9 cellular contexts compared by ENCODE assay signal in genomic region chr6:52993461-52993860, GRCh38. TPM values are rescaled to one million over a fixed set of nuclear protein-coding genes. Genes with fewer than 3 reads are reported as not detected.
DNase-seq lines count a peak whose midpoint lies in the region; ATAC-seq, FAIRE-seq and TF ChIP-seq lines count a peak whose summit lies in the region.
"Had no signal": no experiment of that assay in that cellular context is flagged by ENCODE, and none has a peak within 500 bp of the region (broad histone marks: within the 10 kb centered on the region; RNA-seq: fewer than 3 reads in every experiment).

No MANE protein-coding gene starts in this region.

- 0 out of 2 replicates have a peak, but pooled peaks cover 12% of the 10 kb centered on the region for H3K79me2 ChIP-seq in GM23248 (ENCODE audit: insufficient read depth)

- H3K36me3 ChIP-seq in GM23248 (ENCODE audit: low read depth) (no peaks in the 10 kb centered on the region), psoas muscle (ENCODE audit: insufficient read depth in 1 of 2, low read depth in 1 of 2) (peaks cover 0 to 9% of the 10 kb centered on the region in 2 donors)
- H3K36me3 ChIP-seq: neutrophil had no signal

- no peaks in the 10 kb centered on the region for H3K9me2 ChIP-seq in GM23248 (ENCODE audit: insufficient read depth)

- no peak for ATAC-seq in psoas muscle

- H4K20me1 ChIP-seq in GM23248 (ENCODE audit: insufficient read depth) = no peaks in the 10 kb centered on the region

- H3K27me3 ChIP-seq in GM23248 (replicated peaks; ENCODE audit: insufficient read depth) = no peaks in the 10 kb centered on the region
- no peaks in the 10 kb centered on the region for H3K27me3 ChIP-seq in psoas muscle (ENCODE audit: insufficient read depth in 3 of 3, low read length in 2 of 3)

- FAIRE-seq in GM12892 (lab: Jason Lieb, UNC) = no peak

- peak overlapping the region; percentile 96 for H2AFZ ChIP-seq in GM23248

- H3K9ac ChIP-seq in GM23248 = peak overlapping the region; percentile 93

- peak overlapping the region; percentile 97 for H3K4me2 ChIP-seq in GM23248 (ENCODE audit: unreplicated experiment)

- H3F3A ChIP-seq in GM23248 (ENCODE audit: insufficient read depth) = peaks cover 28% of the 10 kb centered on the region

- no peak for TF ChIP-seq POLR2A in GM12892 (IDR thresholded peaks at IDR 0.05; ENCODE audit: low read depth, low read length)

- in situ Hi-C loops in GM23248 (cut with MboI) = no loop called here

- H3K9me3 ChIP-seq in GM23248 (ENCODE audit: low read depth) (no peaks in the 10 kb centered on the region), psoas muscle (no peaks in the 10 kb centered on the region)
- H3K9me3 ChIP-seq: neutrophil had no signal

- peak overlapping the region; percentile 93 for H3K4me3 ChIP-seq in GM23248
- peak overlapping the region; percentile 84 for H3K4me3 ChIP-seq in WI38 (ENCODE audit: low read depth, low read length)
- H3K4me3 ChIP-seq in fibroblast of villous mesenchyme (ENCODE audit: low read depth, low read length) = peak overlapping the region; percentile 84
- peak overlapping the region; percentile 92 for H3K4me3 ChIP-seq in psoas muscle

- H3K27ac ChIP-seq in GM23248 (peak overlapping the region; percentile 96), psoas muscle (peak overlapping the region; percentile 93)
- H3K27ac ChIP-seq: neutrophil had no signal

- H3K4me1 ChIP-seq in GM23248 (ENCODE audit: insufficient read depth) (peaks cover 33% of the 10 kb centered on the region), psoas muscle (peaks cover 19% of the 10 kb centered on the region)

- intact Hi-C loops in psoas muscle (cut with DNase I) = loop anchor here in 1 of 2 donors (10.0 kb wide), 3 partner anchors 491 to 839 kb away; no protein-coding TSS in a partner anchor

- DNase-seq in GM23248 = peak; percentile 28
- DNase-seq in fibroblast of villous mesenchyme (ENCODE audit: low read depth) = peak; percentile 22
- DNase-seq in psoas muscle = no peak
- DNase-seq in NCI-H345 (lab: John Stamatoyannopoulos, UW) = no peak
- no peak for DNase-seq in NCI-H2227 (lab: John Stamatoyannopoulos, UW; ENCODE audit: unreplicated experiment)
- DNase-seq in OCI-M2 (lab: John Stamatoyannopoulos, UW; ENCODE audit: unreplicated experiment) = no peak
- DNase-seq in GM12892 (ENCODE audit: insufficient read length) = no peak

- TF ChIP-seq CTCF in WI38 (IDR thresholded peaks at IDR 0.05; ENCODE audit: low read depth, low read length) (no peak), fibroblast of villous mesenchyme (IDR thresholded peaks at IDR 0.05; ENCODE audit: insufficient read depth, low read depth, low read length) (no peak), psoas muscle (IDR thresholded peaks at IDR 0.05) (no peak)

- WGBS in GM23248 (ENCODE audit: low coverage in 1 of 2, low lambda C conversion rate in 2 of 2, missing lambda C conversion rate in 2 of 2), 2 experiments = 4 to 9% methylated on average over 2 of the region's 2 CpGs
- WGBS in psoas muscle, 3 donors = 16 to 26% (median 21%) methylated on average over 2 of the region's 2 CpGs

RNA-seq across cellular contexts. Expression of gene GSTA4, which starts 1.6 kb away (rescaled TPM):
- total RNA-seq in GM23248 (2014; rRNA removed; shearing (Covaris generic)) = 26.5 and 28.6 TPM in 2 replicates
- 33.7 and 37.9 TPM in 2 replicates for polyA plus RNA-seq in GM23248 (2016; fragmentation: Nextera tagmentation; extraction: Ambion mirVana)
- 22.5 and 25.9 TPM in 2 replicates for total RNA-seq in fibroblast of villous mesenchyme
- total RNA-seq in psoas muscle = 10 to 100 TPM; 11.2 to 16.9 (median 13.4) TPM
- polyA plus RNA-seq in psoas muscle = 10 to 100 TPM in 2 of 3 donors, 1 to 10 TPM in 1; 4.8 to 20.1 (median 10.2) TPM
- 3.5 TPM for polyA plus RNA-seq in GM12892 (2012; ENCODE audit: missing spikeins)

Comparison
In these comparisons a context has a peak if more than half of its experiments do, and no peak if none do; other contexts are left out.
1. DNase-seq: peak in GM23248 (single experiment) and fibroblast of villous mesenchyme (single experiment); none in psoas muscle (0 of 2), NCI-H345 (single experiment), NCI-H2227 (single experiment), OCI-M2 (single experiment) and GM12892 (single experiment).
2. Peak in every context shown above with its lines, with median percentiles within 50 percentile points of each other: H3K4me3 ChIP-seq.